31 cellular contexts compared by ENCODE assay signal in the genomic region with DNA sequence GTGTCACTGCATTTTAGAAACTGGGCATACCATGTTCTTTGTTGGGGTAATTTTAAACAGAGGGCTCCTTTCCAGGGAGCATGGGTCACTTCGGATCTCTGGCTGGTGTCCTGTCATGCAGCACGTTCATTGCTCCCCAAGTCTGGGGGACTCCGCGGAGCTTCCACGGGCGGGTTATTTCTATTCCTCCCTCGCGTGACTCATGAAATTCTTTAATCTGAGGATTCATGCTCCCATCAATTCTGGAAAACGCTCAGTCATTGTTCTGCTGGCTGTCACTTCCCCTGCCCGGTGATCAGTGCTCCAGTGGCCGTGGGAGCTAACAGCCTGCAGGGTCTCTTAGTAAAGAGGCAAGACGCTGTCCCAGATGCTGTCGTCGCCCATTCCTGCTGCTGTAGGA. TPM values are rescaled to one million over a fixed set of nuclear protein-coding genes. Genes with fewer than 3 reads are reported as not detected.
"Had no signal": no experiment of that assay in that cellular context is flagged by ENCODE, and none has a peak within 500 bp of the region (broad histone marks: within the 10 kb centered on the region; RNA-seq: fewer than 3 reads in every experiment).

No MANE protein-coding gene starts in this region.

- H3K36me3 ChIP-seq: brain microvascular endothelial cell, esophagus muscularis mucosa, gastrocnemius medialis had no signal

- H3K9me3 ChIP-seq: esophagus muscularis mucosa, gastrocnemius medialis had no signal

- H3K4me1 Mint-ChIP-seq: activated CD4-positive, alpha-beta memory T cell treated with anti-CD3 and anti-CD28 coated beads, Interleukin-2, amount 10 ng/mL, durations not matched to agents 7 days and 5 days; activated CD4-positive, alpha-beta T cell treated with anti-CD3 and anti-CD28 coated beads, Interleukin-2, amount 10 ng/mL, durations not matched to agents 7 days and 5 days had no signal

- H3K4me1 ChIP-seq: esophagus muscularis mucosa, foreskin keratinocyte, gastrocnemius medialis had no signal

- H3K36me3 Mint-ChIP-seq: activated naive CD8-positive, alpha-beta T cell had no signal

- H3K27ac ChIP-seq: brain microvascular endothelial cell, esophagus muscularis mucosa, foreskin keratinocyte, gastrocnemius medialis had no signal

- H3K4me3 ChIP-seq: esophagus muscularis mucosa, gastrocnemius medialis had no signal

- H3K27me3 ChIP-seq: brain microvascular endothelial cell had no signal

- H3K9me3 Mint-ChIP-seq: activated T-cell treated with anti-CD3 and anti-CD28 coated beads, Interleukin-2, amount 50 U/mL, for 24 hours; effector memory CD8-positive, alpha-beta T cell had no signal

- H3K27ac Mint-ChIP-seq: activated CD4-positive, alpha-beta memory T cell treated with anti-CD3 and anti-CD28 coated beads, Interleukin-2, amount 10 ng/mL, durations not matched to agents 7 days and 5 days; activated CD4-positive, alpha-beta T cell treated with anti-CD3 and anti-CD28 coated beads, Interleukin-2, amount 10 ng/mL, durations not matched to agents 7 days and 5 days; activated naive CD8-positive, alpha-beta T cell; activated T-cell treated with anti-CD3 and anti-CD28 coated beads, Interleukin-2, amount 50 U/mL, for 24 hours; activated T-cell treated with anti-CD3 and anti-CD28 coated beads, Interleukin-2, amount 50 U/mL, for 72 hours; effector memory CD8-positive, alpha-beta T cell had no signal

- H3K27me3 Mint-ChIP-seq: activated CD4-positive, alpha-beta memory T cell treated with anti-CD3 and anti-CD28 coated beads, Interleukin-2, amount 10 ng/mL, durations not matched to agents 7 days and 5 days; activated CD4-positive, alpha-beta T cell treated with anti-CD3 and anti-CD28 coated beads, Interleukin-2, amount 10 ng/mL, durations not matched to agents 7 days and 5 days had no signal

- H3K4me3 Mint-ChIP-seq: activated CD4-positive, alpha-beta memory T cell treated with anti-CD3 and anti-CD28 coated beads, Interleukin-2, amount 10 ng/mL, durations not matched to agents 7 days and 5 days; activated CD4-positive, alpha-beta T cell treated with anti-CD3 and anti-CD28 coated beads, Interleukin-2, amount 10 ng/mL, durations not matched to agents 7 days and 5 days; activated naive CD8-positive, alpha-beta T cell; activated T-cell treated with anti-CD3 and anti-CD28 coated beads, Interleukin-2, amount 50 U/mL, for 24 hours; activated T-cell treated with anti-CD3 and anti-CD28 coated beads, Interleukin-2, amount 50 U/mL, for 72 hours; effector memory CD8-positive, alpha-beta T cell had no signal

- DNase-seq: activated CD4-positive, alpha-beta memory T cell treated with anti-CD3 and anti-CD28 coated beads, Interleukin-2, amount 10 ng/mL, durations not matched to agents 7 days and 5 days; activated CD4-positive, alpha-beta T cell treated with anti-CD3 and anti-CD28 coated beads for 1 hour; activated CD4-positive, alpha-beta T cell treated with anti-CD3 and anti-CD28 coated beads for 4 hours; activated CD4-positive, alpha-beta T cell treated with anti-CD3 and anti-CD28 coated beads, Interleukin-2, amount 10 ng/mL, durations not matched to agents 7 days and 5 days; activated CD4-positive, alpha-beta T cell treated with anti-CD3 and anti-CD28 coated beads, Interleukin-2, amount 50 U/mL, for 4 hours; activated CD8-positive, alpha-beta memory T cell treated with anti-CD3 and anti-CD28 coated beads, Interleukin-2, amount 50 U/mL, for 48 hours; activated gamma-delta T cell; activated naive CD4-positive, alpha-beta T cell; activated naive CD4-positive, alpha-beta T cell treated with anti-CD3 and anti-CD28 coated beads, Interleukin-2, amount 50 U/mL, for 16 hours; activated T-cell treated with anti-CD3 and anti-CD28 coated beads for 4 hours; activated T-cell treated with anti-CD3 and anti-CD28 coated beads, Interleukin-2, amount 50 U/mL, for 24 hours; activated T-cell treated with anti-CD3 and anti-CD28 coated beads, Interleukin-2, amount 50 U/mL, for 72 hours; amniotic stem cell; anterior cingulate cortex; brain microvascular endothelial cell; cortex of kidney; dermis blood vessel endothelial cell; effector CD4-positive, alpha-beta T cell; effector memory CD8-positive, alpha-beta T cell; erythroblast; foreskin keratinocyte; gastrocnemius medialis; glutamatergic neuron; T-helper 2 cell had no signal

- ATAC-seq: activated T-cell treated with anti-CD3 and anti-CD28 coated beads, Interleukin-2, amount 50 U/mL, for 72 hours; effector memory CD8-positive, alpha-beta T cell; foreskin keratinocyte; gastrocnemius medialis had no signal

RNA-seq across cellular contexts. Expression of gene CFAP74, which starts 28.1 kb away (rescaled TPM):
- total RNA-seq: activated CD4-positive, alpha-beta memory T cell treated with anti-CD3 and anti-CD28 coated beads, Interleukin-2, amount 10 ng/mL, durations not matched to agents 7 days and 5 days; activated CD4-positive, alpha-beta T cell treated with anti-CD3 and anti-CD28 coated beads, Interleukin-2, amount 10 ng/mL, durations not matched to agents 7 days and 5 days; activated T-cell treated with anti-CD3 and anti-CD28 coated beads, Interleukin-2, amount 50 U/mL, for 72 hours; astrocyte; bronchial epithelial cell; cardiac septum; chondrocyte; dermis blood vessel endothelial cell; esophagus muscularis mucosa; gastrocnemius medialis; T-helper 1 cell treated with Interleukin-12 subunit alpha and Interleukin-12 subunit beta and Interleukin-4 antibody, amounts not matched to agents 30 ng/mL and 1 ng/mL, for 36 hours had no signal

RNA-seq across cellular contexts. Expression of gene GABRD, which starts 43.6 kb away (rescaled TPM):
- total RNA-seq: activated CD4-positive, alpha-beta memory T cell treated with anti-CD3 and anti-CD28 coated beads, Interleukin-2, amount 10 ng/mL, durations not matched to agents 7 days and 5 days; activated CD4-positive, alpha-beta T cell treated with anti-CD3 and anti-CD28 coated beads, Interleukin-2, amount 10 ng/mL, durations not matched to agents 7 days and 5 days; activated T-cell treated with anti-CD3 and anti-CD28 coated beads, Interleukin-2, amount 50 U/mL, for 72 hours; astrocyte; bronchial epithelial cell; chondrocyte; esophagus muscularis mucosa; foreskin keratinocyte; T-helper 1 cell treated with Interleukin-12 subunit alpha and Interleukin-12 subunit beta and Interleukin-4 antibody, amounts not matched to agents 30 ng/mL and 1 ng/mL, for 36 hours had no signal
- polyA plus RNA-seq: foreskin keratinocyte had no signal

RNA-seq across cellular contexts. Expression of gene TMEM52, which starts 56.5 kb away (rescaled TPM):
- total RNA-seq: activated CD4-positive, alpha-beta memory T cell treated with anti-CD3 and anti-CD28 coated beads, Interleukin-2, amount 10 ng/mL, durations not matched to agents 7 days and 5 days; activated CD4-positive, alpha-beta T cell treated with anti-CD3 and anti-CD28 coated beads, Interleukin-2, amount 10 ng/mL, durations not matched to agents 7 days and 5 days; dermis blood vessel endothelial cell; T-helper 1 cell treated with Interleukin-12 subunit alpha and Interleukin-12 subunit beta and Interleukin-4 antibody, amounts not matched to agents 30 ng/mL and 1 ng/mL, for 36 hours had no signal
